Comparison of ENCODE assay signal across 30 cellular contexts in genomic region chr2:42624047-42624446, GRCh38.
"Had no signal": no experiment of that assay in that cellular context is flagged by ENCODE, and none has a peak within 500 bp of the region (broad histone marks: within the 10 kb centered on the region; RNA-seq: fewer than 3 reads in every experiment).

No MANE protein-coding gene starts in this region.

- H3K27ac Mint-ChIP-seq: activated CD4-positive, alpha-beta T cell treated with anti-CD3 and anti-CD28 coated beads, Interleukin-2, amount 10 ng/mL, durations not matched to agents 24 days and 14 days; activated CD8-positive, alpha-beta T cell treated with anti-CD3 and anti-CD28 coated beads for 36 hours; activated naive CD4-positive, alpha-beta T cell treated with anti-CD3 and anti-CD28 coated beads, Interleukin-2, amount 50 U/mL, for 24 hours; activated naive CD8-positive, alpha-beta T cell treated with anti-CD3 and anti-CD28 coated beads, Interleukin-2, amount 10 ng/mL, durations not matched to agents 7 days and 5 days; activated T-cell treated with anti-CD3 and anti-CD28 coated beads, Interleukin-2, amount 50 U/mL, for 24 hours; activated T-helper 2 cell treated with anti-CD3 and anti-CD28 coated beads, Interferon-gamma antibody, Interleukin-2, Interleukin-4, amounts not matched to agents 10 μg/mL and 5 μg/mL and 100 μg/mL, durations not matched to agents 14 hours and 24 hours and 36 hours; T-cell; T-helper 17 cell had no signal

- H3K4me1 Mint-ChIP-seq: central memory CD8-positive, alpha-beta T cell; T-helper 17 cell had no signal

- H3K4me1 ChIP-seq: ascending aorta, Peyer's patch had no signal

- H3K9me3 Mint-ChIP-seq: activated CD4-positive, alpha-beta T cell treated with anti-CD3 and anti-CD28 coated beads, Interleukin-2, amount 10 ng/mL, durations not matched to agents 24 days and 14 days; activated CD8-positive, alpha-beta T cell treated with anti-CD3 and anti-CD28 coated beads for 36 hours; activated naive CD4-positive, alpha-beta T cell treated with anti-CD3 and anti-CD28 coated beads, Interleukin-2, amount 50 U/mL, for 24 hours; activated naive CD8-positive, alpha-beta T cell treated with anti-CD3 and anti-CD28 coated beads, Interleukin-2, amount 10 ng/mL, durations not matched to agents 7 days and 5 days; activated T-cell treated with anti-CD3 and anti-CD28 coated beads, Interleukin-2, amount 50 U/mL, for 24 hours; activated T-helper 2 cell treated with anti-CD3 and anti-CD28 coated beads, Interferon-gamma antibody, Interleukin-2, Interleukin-4, amounts not matched to agents 10 μg/mL and 5 μg/mL and 100 μg/mL, durations not matched to agents 14 hours and 24 hours and 36 hours; central memory CD8-positive, alpha-beta T cell; T-cell had no signal

- H3K9me3 ChIP-seq: ascending aorta, Peyer's patch had no signal

- H3K27ac ChIP-seq: ascending aorta, cardiac muscle cell, Peyer's patch, RWPE1, WERI-Rb-1 had no signal

- H3K27me3 ChIP-seq: ascending aorta, cardiac muscle cell, Peyer's patch had no signal

- DNase-seq: activated CD4-positive, alpha-beta T cell treated with anti-CD3 and anti-CD28 coated beads, Interleukin-2, amount 10 ng/mL, durations not matched to agents 24 days and 14 days; activated CD4-positive, alpha-beta T cell treated with anti-CD3 and anti-CD28 coated beads, Interleukin-2, amount 50 U/mL, for 4 hours; activated CD8-positive, alpha-beta T cell treated with anti-CD3 and anti-CD28 coated beads for 36 hours; activated gamma-delta T cell; activated naive CD4-positive, alpha-beta T cell treated with Interleukin-2 at 50 U/mL for 16 hours; activated naive CD8-positive, alpha-beta T cell treated with anti-CD3 and anti-CD28 coated beads, Interleukin-2, amount 10 ng/mL, durations not matched to agents 7 days and 5 days; activated T-cell treated with anti-CD3 and anti-CD28 coated beads, Interleukin-2, amount 50 U/mL, for 24 hours; amygdala; NCI-H1092 treated with DMSO at 0.1 percent for 48 hours; NCI-H1436; NCI-H1694; NCI-H1930; NCI-H2171; NCI-H510A; NCI-H526; NCI-H748 treated with DMSO at 0.1 percent for 48 hours; NK-92 treated with Interleukin-12 subunit alpha and Interleukin-12 subunit beta, amount 100 ng/mL, for 24 hours; PC-3; Peyer's patch; SIG-M5; T-cell; T-helper 17 cell; WERI-Rb-1 had no signal

- FAIRE-seq: K562 had no signal

- H3K4me3 Mint-ChIP-seq: activated CD4-positive, alpha-beta T cell treated with anti-CD3 and anti-CD28 coated beads, Interleukin-2, amount 10 ng/mL, durations not matched to agents 24 days and 14 days; activated CD8-positive, alpha-beta T cell treated with anti-CD3 and anti-CD28 coated beads for 36 hours; activated naive CD4-positive, alpha-beta T cell treated with anti-CD3 and anti-CD28 coated beads, Interleukin-2, amount 50 U/mL, for 24 hours; activated naive CD8-positive, alpha-beta T cell treated with anti-CD3 and anti-CD28 coated beads, Interleukin-2, amount 10 ng/mL, durations not matched to agents 7 days and 5 days; activated T-cell treated with anti-CD3 and anti-CD28 coated beads, Interleukin-2, amount 50 U/mL, for 24 hours; central memory CD8-positive, alpha-beta T cell; T-cell; T-helper 17 cell had no signal

- H3K27me3 Mint-ChIP-seq: activated CD4-positive, alpha-beta T cell treated with anti-CD3 and anti-CD28 coated beads, Interleukin-2, amount 10 ng/mL, durations not matched to agents 24 days and 14 days; activated CD8-positive, alpha-beta T cell treated with anti-CD3 and anti-CD28 coated beads for 36 hours; activated naive CD4-positive, alpha-beta T cell treated with anti-CD3 and anti-CD28 coated beads, Interleukin-2, amount 50 U/mL, for 24 hours; activated naive CD8-positive, alpha-beta T cell treated with anti-CD3 and anti-CD28 coated beads, Interleukin-2, amount 10 ng/mL, durations not matched to agents 7 days and 5 days; activated T-cell treated with anti-CD3 and anti-CD28 coated beads, Interleukin-2, amount 50 U/mL, for 24 hours; central memory CD8-positive, alpha-beta T cell; T-cell; T-helper 17 cell had no signal
